Comparison of ENCODE assay signal across 14 cellular contexts in the genomic region with DNA sequence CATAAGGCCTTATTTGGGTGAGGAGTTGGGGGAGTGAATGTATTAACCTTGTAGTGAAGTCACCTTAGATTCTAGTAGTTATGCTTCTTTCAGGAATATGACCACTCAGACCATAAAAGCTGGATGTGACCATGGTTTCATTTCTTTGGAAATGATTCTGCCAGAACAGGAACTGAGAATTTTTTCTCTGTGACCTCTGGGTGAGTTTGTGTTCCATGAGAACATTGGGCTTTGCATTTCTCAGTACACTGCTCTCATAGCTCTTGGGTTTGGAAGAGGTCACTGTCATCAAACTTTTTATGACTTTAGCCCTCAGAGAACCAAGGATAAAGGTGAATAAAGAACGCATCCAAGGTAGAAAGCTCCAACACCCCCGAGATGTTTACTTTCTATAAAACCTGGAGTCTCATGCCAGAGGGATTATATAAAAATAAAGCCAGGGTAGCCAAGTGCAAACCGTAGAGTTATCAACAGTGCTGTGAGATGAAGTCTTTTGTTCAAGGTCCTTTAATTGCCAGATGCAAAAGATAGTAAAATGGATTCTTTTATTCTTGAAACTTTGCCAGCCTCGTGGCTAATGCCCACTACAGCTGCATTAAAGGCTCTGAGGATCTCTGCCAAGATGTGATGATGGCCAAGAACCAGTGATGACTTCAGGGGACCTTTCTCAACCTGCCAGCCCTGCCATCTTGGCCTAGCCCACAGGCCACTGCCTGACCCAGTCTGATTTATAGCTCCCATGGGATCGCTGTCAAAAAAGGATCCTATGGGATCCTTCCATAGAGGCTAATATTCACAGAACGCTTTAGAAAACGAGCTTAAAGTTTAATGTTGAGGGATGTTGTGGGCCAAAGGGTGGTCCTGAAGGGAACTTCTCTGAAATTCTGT. TPM values are rescaled to one million over a fixed set of nuclear protein-coding genes. Genes with fewer than 3 reads are reported as not detected.
DNase-seq lines count a peak whose midpoint lies in the region; ATAC-seq, FAIRE-seq and TF ChIP-seq lines count a peak whose summit lies in the region.
"Had no signal": no experiment of that assay in that cellular context is flagged by ENCODE, and none has a peak within 500 bp of the region (broad histone marks: within the 10 kb centered on the region; RNA-seq: fewer than 3 reads in every experiment).

No MANE protein-coding gene starts in this region.

- H3K27ac ChIP-seq in colonic mucosa (peak overlapping the region; percentile 59), mucosa of rectum (ENCODE audit: low read depth in 2 of 2, low read length in 2 of 2) (peak overlapping the region; percentile 63 to 75), neural progenitor cell (no peak overlapping the region), kidney (ENCODE audit: low read depth in 2 of 2, low read length in 2 of 2) (no peak overlapping the region)

- no peak for FAIRE-seq in kidney (lab: Jason Lieb, UNC)
- FAIRE-seq: G401.6 had no signal

- peaks cover 5% of the 10 kb centered on the region for H3K27me3 Mint-ChIP-seq in neural progenitor cell (ENCODE audit: insufficient read depth, low read depth)

- H3K9ac ChIP-seq in colonic mucosa (ENCODE audit: low read depth in 2 of 2, low read length in 2 of 2) (peak overlapping the region in 1 of 2 donors; percentile 28), mucosa of rectum (ENCODE audit: low read depth in 1 of 2, low read length in 2 of 2) (no peak overlapping the region), neural progenitor cell (no peak overlapping the region), kidney (ENCODE audit: low read length in 2 of 2) (no peak overlapping the region)

- no peak overlapping the region for H3K27ac Mint-ChIP-seq in neural progenitor cell

- H3K9me3 Mint-ChIP-seq in neural progenitor cell, result peaks cover 2% of the 10 kb centered on the region

- TF ChIP-seq CTCF in colonic mucosa (IDR thresholded peaks at IDR 0.05), result no peak
- TF ChIP-seq CTCF in neural progenitor cell (IDR thresholded peaks at IDR 0.05), result no peak
- no peak for TF ChIP-seq CTCF in kidney (IDR thresholded peaks at IDR 0.05; ENCODE audit: borderline replicate concordance, extremely low read depth, insufficient read depth)

- no peaks in the 10 kb centered on the region for H3K36me3 Mint-ChIP-seq in neural progenitor cell

- intact Hi-C loops in colonic mucosa (cut with DNase I) (no loop called here), kidney (cut with DNase I) (no loop called here)

- H3K9me3 ChIP-seq in colonic mucosa (no peaks in the 10 kb centered on the region), mucosa of rectum (ENCODE audit: control insufficient read depth in 2 of 2, low read length in 2 of 2) (no peaks in the 10 kb centered on the region), neural progenitor cell (ENCODE audit: low read depth) (no peaks in the 10 kb centered on the region), kidney (ENCODE audit: control insufficient read depth in 1 of 2, low read length in 2 of 2) (no peaks in the 10 kb centered on the region)

- no peaks in the 10 kb centered on the region for H4K20me1 ChIP-seq in neural progenitor cell (ENCODE audit: low read depth)

- H3K27me3 ChIP-seq in colonic mucosa (no peaks in the 10 kb centered on the region), mucosa of rectum (ENCODE audit: control insufficient read depth in 2 of 2, insufficient read depth in 2 of 2, low read length in 2 of 2) (no peaks in the 10 kb centered on the region), neural progenitor cell (no peaks in the 10 kb centered on the region)

- H3K36me3 ChIP-seq in colonic mucosa (no peaks in the 10 kb centered on the region), mucosa of rectum (ENCODE audit: control insufficient read depth in 2 of 2, insufficient read depth in 2 of 2, low read length in 2 of 2) (no peaks in the 10 kb centered on the region), neural progenitor cell (no peaks in the 10 kb centered on the region), kidney (ENCODE audit: control insufficient read depth in 1 of 2, insufficient read depth in 2 of 2, low read length in 2 of 2) (no peaks in the 10 kb centered on the region)

- DNase-seq in COR-L47 (lab: John Stamatoyannopoulos, UW), result peak; percentile 2
- DNase-seq in MV-4-11 (lab: John Stamatoyannopoulos, UW), result peak; percentile 77
- no peak for DNase-seq in colonic mucosa
- no peak for DNase-seq in neural progenitor cell (ENCODE audit: low spot score)
- no peak for DNase-seq in iPS-NIHi11 (ENCODE audit: low spot score)
- DNase-seq in kidney, result no peak
- DNase-seq: activated naive CD4-positive, alpha-beta T cell treated with anti-CD3 and anti-CD28 coated beads, Interleukin-2, amount 50 U/mL, for 16 hours; cerebellar nuclear complex; NCI-H2227 treated with DMSO at 0.1 percent for 48 hours; stimulated activated CD4-positive, alpha-beta T cell treated with anti-CD3 and anti-CD28 coated beads, Interleukin-4, amount 100 ng/mL, for 24 hours; stimulated activated naive CD8-positive, alpha-beta T cell treated with anti-CD3 and anti-CD28 coated beads, Interleukin-15, Interleukin-2, amounts not matched to agents 100 U/mL and 50 U/mL, for 24 hours had no signal

- no peaks in the 10 kb centered on the region for H3K79me2 ChIP-seq in neural progenitor cell (ENCODE audit: low read depth)

- no peak overlapping the region for H3K4me3 ChIP-seq in colonic mucosa
- no peak overlapping the region for H3K4me3 ChIP-seq in mucosa of rectum (ENCODE audit: low read length in 2 of 2)
- no peak overlapping the region for H3K4me3 ChIP-seq in neural progenitor cell
- H3K4me3 ChIP-seq in kidney (ENCODE audit: low read length in 2 of 2), result no peak overlapping the region

- peaks cover 3% of the 10 kb centered on the region for H3K4me1 ChIP-seq in colonic mucosa
- peaks cover 9 to 20% of the 10 kb centered on the region in 2 donors for H3K4me1 ChIP-seq in mucosa of rectum (ENCODE audit: control insufficient read depth in 2 of 2, insufficient read depth in 2 of 2, low read length in 2 of 2)
- no peaks in the 10 kb centered on the region for H3K4me1 ChIP-seq in neural progenitor cell
- H3K4me1 ChIP-seq in kidney (ENCODE audit: control insufficient read depth in 1 of 2, insufficient read depth in 1 of 2, low read depth in 1 of 2, low read length in 2 of 2), result peaks cover 0 to 4% of the 10 kb centered on the region in 2 donors

- H2AFZ ChIP-seq in neural progenitor cell (replicated peaks), result no peak overlapping the region

- no peaks in the 10 kb centered on the region for H3K4me1 Mint-ChIP-seq in neural progenitor cell

- H3F3A ChIP-seq in neural progenitor cell (ENCODE audit: low read depth), result no peaks in the 10 kb centered on the region

- no peak overlapping the region for H3K4me3 Mint-ChIP-seq in neural progenitor cell

- no peak for ATAC-seq in HG02970 (IDR thresholded peaks at IDR 0.05; ENCODE audit: low FRiP score, unreplicated experiment)
- ATAC-seq: stimulated activated naive CD8-positive, alpha-beta T cell treated with anti-CD3 and anti-CD28 coated beads, Interleukin-15, Interleukin-2, amounts not matched to agents 100 U/mL and 50 U/mL, for 24 hours had no signal

- no peak overlapping the region for H3K4me2 ChIP-seq in neural progenitor cell

RNA-seq across cellular contexts. Expression of a gene that starts 27.7 kb away (rescaled TPM):
- total RNA-seq in colonic mucosa, result 100 to 1,000 TPM; 105 to 156 TPM
- 180 and 221 TPM in 2 replicates for total RNA-seq in neural progenitor cell (ENCODE audit: low replicate concordance)
- total RNA-seq in kidney, result 300 TPM
- 155 TPM for polyA plus RNA-seq in kidney (ENCODE audit: insufficient read depth, low read depth, low replicate concordance)

RNA-seq across cellular contexts. Expression of a gene that starts 50.0 kb away (rescaled TPM):
- total RNA-seq in colonic mucosa, result 10 to 100 TPM; 25.7 to 49.9 TPM
- 29.7 and 41.7 TPM in 2 replicates for total RNA-seq in neural progenitor cell (ENCODE audit: low replicate concordance)
- 50.7 TPM for total RNA-seq in kidney
- 27.8 TPM for polyA plus RNA-seq in kidney (ENCODE audit: insufficient read depth, low read depth, low replicate concordance)

Comparison
In these comparisons a context has a peak if more than half of its experiments do, and no peak if none do; other contexts are left out.
1. DNase-seq: peak in COR-L47 (single experiment) and MV-4-11 (single experiment); none in colonic mucosa (single experiment), neural progenitor cell (single experiment), iPS-NIHi11 (single experiment) and kidney (single experiment).
2. H3K27ac ChIP-seq: peak in colonic mucosa (single experiment) and mucosa of rectum (2 of 2); none in neural progenitor cell (single experiment) and kidney (0 of 2).